ENCODE assay signal across 9 cellular contexts in the genomic region with DNA sequence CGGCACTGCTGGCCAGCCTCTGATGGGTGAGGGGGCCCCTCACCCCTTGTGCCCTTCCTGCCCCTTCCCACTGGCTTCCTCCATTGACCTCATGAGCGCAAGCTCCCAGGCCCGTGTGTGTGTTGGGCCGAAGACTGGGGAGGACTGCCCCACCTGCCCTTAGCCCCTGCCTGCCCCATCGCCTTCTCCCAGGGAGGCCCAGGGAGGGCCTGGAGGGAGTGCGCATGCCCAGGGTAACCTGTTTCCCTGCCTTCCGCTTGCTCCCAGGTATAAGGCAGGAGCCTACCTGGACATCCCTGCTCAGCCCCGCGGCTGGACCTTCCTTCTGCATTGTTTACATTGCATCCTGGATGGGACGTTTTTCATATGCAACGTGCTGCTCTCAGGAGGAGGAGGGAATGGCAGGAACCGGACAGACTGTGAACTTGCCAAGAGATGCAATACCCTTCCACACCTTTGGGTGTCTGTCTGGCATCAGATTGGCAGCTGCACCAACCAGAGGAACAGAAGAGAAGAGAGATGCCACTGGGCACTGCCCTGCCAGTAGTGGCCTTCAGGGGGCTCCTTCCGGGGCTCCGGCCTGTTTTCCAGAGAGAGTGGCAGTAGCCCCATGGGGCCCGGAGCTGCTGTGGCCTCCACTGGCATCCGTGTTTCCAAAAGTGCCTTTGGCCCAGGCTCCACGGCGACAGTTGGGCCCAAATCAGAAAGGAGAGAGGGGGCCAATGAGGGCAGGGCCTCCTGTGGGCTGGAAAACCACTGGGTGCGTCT. TPM values are rescaled to one million over a fixed set of nuclear protein-coding genes. Genes with fewer than 3 reads are reported as not detected.
A peak's percentile ranks its signal among the peaks of the same experiment; 100 is the strongest.
DNase-seq lines count a peak whose midpoint lies in the region; ATAC-seq and TF ChIP-seq lines count a peak whose summit lies in the region.
"Had no signal": no experiment of that assay in that cellular context is flagged by ENCODE, and none has a peak within 500 bp of the region (broad histone marks: within the 10 kb centered on the region; RNA-seq: fewer than 3 reads in every experiment).

No MANE protein-coding gene starts in this region.

- no peaks in the 10 kb centered on the region for H4K20me1 ChIP-seq in PC-3 (ENCODE audit: low read length)

- no peak overlapping the region for H3K4me2 ChIP-seq in PC-3 (ENCODE audit: low read length)

- CTCF ChIA-PET in PC-3 (lab: Charles Lee): no interaction called here

- H3K4me3 ChIP-seq in PC-3 (ENCODE audit: low read length) (no peak overlapping the region), fibroblast of pulmonary artery (replicated peaks; ENCODE audit: low read depth, low read length) (no peak overlapping the region), skeletal muscle tissue (ENCODE audit: low read length in 3 of 3) (peak overlapping the region in 2 of 3 donors; percentile 9 to 29)

- H3K27ac ChIP-seq in PC-3 (ENCODE audit: low read length) (no peak overlapping the region), skeletal muscle tissue (ENCODE audit: low read depth, low read length) (peak overlapping the region; percentile 44)

- TF ChIP-seq CTCF in PC-3 (conservative IDR thresholded peaks at IDR 0.05; ENCODE audit: low read depth, low read length) (peak; percentile 76), fibroblast of pulmonary artery (IDR thresholded peaks at IDR 0.05; ENCODE audit: low read length, missing control alignments) (peak; percentile 12)

- no peaks in the 10 kb centered on the region for H3F3A ChIP-seq in PC-3 (ENCODE audit: low read length, unreplicated experiment)

- H3K4me1 ChIP-seq in PC-3 (ENCODE audit: insufficient read depth, low read length) (peaks cover 43% of the 10 kb centered on the region), skeletal muscle tissue (ENCODE audit: control insufficient read depth in 3 of 3, insufficient read depth in 3 of 3, low read length in 3 of 3) (peaks cover 41 to 70% (median 67%) of the 10 kb centered on the region in 3 donors)

- H3K79me2 ChIP-seq in PC-3 (ENCODE audit: low read length): no peaks in the 10 kb centered on the region

- peak; percentile 45 for DNase-seq in SIG-M5 treated with dmso at 0.1 percent for 504 hours (lab: John Stamatoyannopoulos, UW; ENCODE audit: unreplicated experiment)
- DNase-seq in SIG-M5 (lab: John Stamatoyannopoulos, UW): no peak
- peak; percentile 79 for DNase-seq in PC-3
- no peak for DNase-seq in fibroblast of pulmonary artery (ENCODE audit: low read depth)
- DNase-seq in NCI-H2171 treated with DMSO at 0.1 percent for 48 hours (lab: John Stamatoyannopoulos, UW): no peak
- DNase-seq in NCI-H187 treated with DMSO at 0.1 percent for 48 hours (lab: John Stamatoyannopoulos, UW): no peak

- H3K27me3 ChIP-seq in PC-3 (ENCODE audit: low read length) (no peaks in the 10 kb centered on the region), skeletal muscle tissue (ENCODE audit: control insufficient read depth in 3 of 3, insufficient read depth in 3 of 3, low read length in 3 of 3) (peaks cover 0 to 2% (median 2%) of the 10 kb centered on the region in 3 donors)

- H3K9ac ChIP-seq in PC-3 (ENCODE audit: low read length) (no peak overlapping the region), skeletal muscle tissue (ENCODE audit: low read depth in 1 of 3, low read length in 3 of 3) (peak overlapping the region in 1 of 3 donors; percentile 57)

- no peak overlapping the region for H2AFZ ChIP-seq in PC-3 (ENCODE audit: low read length)

- no peaks in the 10 kb centered on the region for H3K9me2 ChIP-seq in PC-3 (replicated peaks; ENCODE audit: low read length)

- no peaks in the 10 kb centered on the region for H3K36me3 ChIP-seq in PC-3 (ENCODE audit: low read depth, low read length)
- peaks cover 0 to 7% (median 4%) of the 10 kb centered on the region in 3 donors for H3K36me3 ChIP-seq in skeletal muscle tissue (ENCODE audit: control insufficient read depth in 3 of 3, insufficient read depth in 3 of 3, low read length in 3 of 3)

- no TSS peak for BruUV-seq in PC-3 (replicated peaks; lab: Mats Ljungman, UMichigan)

- POLR2A ChIA-PET in PC-3 (lab: Charles Lee; ENCODE audit: unreplicated experiment): no interaction called here

- H3K9me3 ChIP-seq in PC-3 (ENCODE audit: low read length) (no peaks in the 10 kb centered on the region), skeletal muscle tissue (ENCODE audit: control insufficient read depth in 3 of 3, low read length in 3 of 3) (no peaks in the 10 kb centered on the region)

- intact Hi-C loops in PC-3 (cut with micrococcal nuclease): loop anchor here (10.0 kb wide), 1 partner anchor 247 kb away; no protein-coding TSS in a partner anchor

- ATAC-seq in PC-3: peak; percentile 34
- ATAC-seq in HG03469 (IDR thresholded peaks at IDR 0.05; ENCODE audit: unreplicated experiment): no peak

RNA-seq across cellular contexts. Expression of gene DLL4, which starts 8.8 kb away (rescaled TPM):
- 2.2 and 2.9 TPM in 2 replicates for total RNA-seq in PC-3 (2014; rRNA removed)
- total RNA-seq in skeletal muscle tissue: 11.5 TPM
- total RNA-seq: Daoy had no signal

RNA-seq across cellular contexts. Expression of gene CHAC1, which starts 15.3 kb away (rescaled TPM):
- 6.2 and 13.3 TPM in 2 replicates for total RNA-seq in PC-3 (2014; rRNA removed)
- 0.52 TPM for total RNA-seq in skeletal muscle tissue

RNA-seq across cellular contexts. Expression of gene VPS18, which starts 43.7 kb away (rescaled TPM):
- total RNA-seq in PC-3 (2014; rRNA removed) (37.6 and 39.5 TPM in 2 replicates), skeletal muscle tissue (20.9 TPM)

Comparison
In these comparisons a context has a peak if more than half of its experiments do, and no peak if none do; other contexts are left out.
1. DNase-seq: peak in SIG-M5 treated with dmso at 0.1 percent for 504 hours (single experiment) and PC-3 (single experiment); none in SIG-M5 (single experiment), fibroblast of pulmonary artery (single experiment), NCI-H2171 treated with DMSO at 0.1 percent for 48 hours (single experiment) and NCI-H187 treated with DMSO at 0.1 percent for 48 hours (single experiment).
2. H3K4me3 ChIP-seq: peak in skeletal muscle tissue (2 of 3); none in PC-3 (single experiment) and fibroblast of pulmonary artery (single experiment).